ENCODE assay signal across 3 cellular contexts in the genomic region with DNA sequence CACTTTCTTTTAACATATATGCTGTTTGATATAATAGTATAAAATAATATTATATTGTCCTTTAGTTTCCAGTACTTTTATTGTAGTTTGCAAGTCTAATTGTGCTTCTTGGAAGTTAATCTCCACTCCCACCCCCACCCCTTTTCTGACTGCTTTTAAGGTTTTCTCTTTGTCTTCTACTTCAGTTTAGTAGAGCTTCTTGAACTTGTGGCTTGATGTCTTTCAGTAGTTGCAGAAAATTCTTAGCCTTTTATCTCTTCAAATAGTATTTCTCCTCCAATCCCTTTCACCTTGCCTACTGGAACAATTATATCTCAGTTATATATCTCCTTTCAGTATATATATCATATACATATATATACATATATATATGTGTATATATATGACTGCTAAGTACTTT.
"Had no signal": no experiment of that assay in that cellular context is flagged by ENCODE, and none has a peak within 500 bp of the region (broad histone marks: within the 10 kb centered on the region; RNA-seq: fewer than 3 reads in every experiment).

No MANE protein-coding gene starts in this region.

- DNase-seq: GDM1, GF-D8 had no signal

- H3K4me3 ChIP-seq: GM12878 had no signal
